ENCODE assay signal across 1 cellular context in the genomic region with DNA sequence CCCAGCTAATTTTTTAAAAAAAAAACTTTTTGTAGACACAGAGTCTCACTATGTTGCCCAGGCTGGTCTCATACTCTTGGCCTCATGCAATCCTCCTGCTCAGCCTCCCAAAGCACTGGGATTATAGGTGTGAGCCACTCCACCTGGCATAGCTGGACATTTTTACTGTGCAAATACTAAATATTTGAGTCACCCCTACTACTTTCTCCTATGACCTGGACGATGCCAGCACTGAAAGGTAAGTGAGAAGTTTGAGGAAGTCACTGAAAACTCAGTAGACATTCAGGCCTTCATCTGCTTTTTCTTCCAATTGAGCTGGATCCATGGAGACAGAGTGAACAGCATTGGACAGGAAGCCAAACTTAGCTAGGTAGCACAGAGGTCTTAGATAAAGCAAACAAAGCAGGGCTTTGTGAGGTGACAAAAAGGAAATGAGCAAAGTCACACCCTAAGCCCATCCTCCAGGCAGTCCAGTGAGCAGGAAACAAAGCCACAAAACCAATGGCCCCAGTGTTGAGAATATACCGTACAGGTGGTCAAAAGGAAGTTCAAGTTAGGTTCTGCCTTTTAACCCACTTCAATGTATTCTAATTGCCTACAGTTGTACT.
TF ChIP-seq lines count a peak whose summit lies in the region.

No MANE protein-coding gene starts in this region.

TF ChIP-seq in HepG2, 621 proteins besides CTCF, POLR2A, EP300 and RAD21 (continued from another document):
- TF ChIP-seq, protein P1, sequence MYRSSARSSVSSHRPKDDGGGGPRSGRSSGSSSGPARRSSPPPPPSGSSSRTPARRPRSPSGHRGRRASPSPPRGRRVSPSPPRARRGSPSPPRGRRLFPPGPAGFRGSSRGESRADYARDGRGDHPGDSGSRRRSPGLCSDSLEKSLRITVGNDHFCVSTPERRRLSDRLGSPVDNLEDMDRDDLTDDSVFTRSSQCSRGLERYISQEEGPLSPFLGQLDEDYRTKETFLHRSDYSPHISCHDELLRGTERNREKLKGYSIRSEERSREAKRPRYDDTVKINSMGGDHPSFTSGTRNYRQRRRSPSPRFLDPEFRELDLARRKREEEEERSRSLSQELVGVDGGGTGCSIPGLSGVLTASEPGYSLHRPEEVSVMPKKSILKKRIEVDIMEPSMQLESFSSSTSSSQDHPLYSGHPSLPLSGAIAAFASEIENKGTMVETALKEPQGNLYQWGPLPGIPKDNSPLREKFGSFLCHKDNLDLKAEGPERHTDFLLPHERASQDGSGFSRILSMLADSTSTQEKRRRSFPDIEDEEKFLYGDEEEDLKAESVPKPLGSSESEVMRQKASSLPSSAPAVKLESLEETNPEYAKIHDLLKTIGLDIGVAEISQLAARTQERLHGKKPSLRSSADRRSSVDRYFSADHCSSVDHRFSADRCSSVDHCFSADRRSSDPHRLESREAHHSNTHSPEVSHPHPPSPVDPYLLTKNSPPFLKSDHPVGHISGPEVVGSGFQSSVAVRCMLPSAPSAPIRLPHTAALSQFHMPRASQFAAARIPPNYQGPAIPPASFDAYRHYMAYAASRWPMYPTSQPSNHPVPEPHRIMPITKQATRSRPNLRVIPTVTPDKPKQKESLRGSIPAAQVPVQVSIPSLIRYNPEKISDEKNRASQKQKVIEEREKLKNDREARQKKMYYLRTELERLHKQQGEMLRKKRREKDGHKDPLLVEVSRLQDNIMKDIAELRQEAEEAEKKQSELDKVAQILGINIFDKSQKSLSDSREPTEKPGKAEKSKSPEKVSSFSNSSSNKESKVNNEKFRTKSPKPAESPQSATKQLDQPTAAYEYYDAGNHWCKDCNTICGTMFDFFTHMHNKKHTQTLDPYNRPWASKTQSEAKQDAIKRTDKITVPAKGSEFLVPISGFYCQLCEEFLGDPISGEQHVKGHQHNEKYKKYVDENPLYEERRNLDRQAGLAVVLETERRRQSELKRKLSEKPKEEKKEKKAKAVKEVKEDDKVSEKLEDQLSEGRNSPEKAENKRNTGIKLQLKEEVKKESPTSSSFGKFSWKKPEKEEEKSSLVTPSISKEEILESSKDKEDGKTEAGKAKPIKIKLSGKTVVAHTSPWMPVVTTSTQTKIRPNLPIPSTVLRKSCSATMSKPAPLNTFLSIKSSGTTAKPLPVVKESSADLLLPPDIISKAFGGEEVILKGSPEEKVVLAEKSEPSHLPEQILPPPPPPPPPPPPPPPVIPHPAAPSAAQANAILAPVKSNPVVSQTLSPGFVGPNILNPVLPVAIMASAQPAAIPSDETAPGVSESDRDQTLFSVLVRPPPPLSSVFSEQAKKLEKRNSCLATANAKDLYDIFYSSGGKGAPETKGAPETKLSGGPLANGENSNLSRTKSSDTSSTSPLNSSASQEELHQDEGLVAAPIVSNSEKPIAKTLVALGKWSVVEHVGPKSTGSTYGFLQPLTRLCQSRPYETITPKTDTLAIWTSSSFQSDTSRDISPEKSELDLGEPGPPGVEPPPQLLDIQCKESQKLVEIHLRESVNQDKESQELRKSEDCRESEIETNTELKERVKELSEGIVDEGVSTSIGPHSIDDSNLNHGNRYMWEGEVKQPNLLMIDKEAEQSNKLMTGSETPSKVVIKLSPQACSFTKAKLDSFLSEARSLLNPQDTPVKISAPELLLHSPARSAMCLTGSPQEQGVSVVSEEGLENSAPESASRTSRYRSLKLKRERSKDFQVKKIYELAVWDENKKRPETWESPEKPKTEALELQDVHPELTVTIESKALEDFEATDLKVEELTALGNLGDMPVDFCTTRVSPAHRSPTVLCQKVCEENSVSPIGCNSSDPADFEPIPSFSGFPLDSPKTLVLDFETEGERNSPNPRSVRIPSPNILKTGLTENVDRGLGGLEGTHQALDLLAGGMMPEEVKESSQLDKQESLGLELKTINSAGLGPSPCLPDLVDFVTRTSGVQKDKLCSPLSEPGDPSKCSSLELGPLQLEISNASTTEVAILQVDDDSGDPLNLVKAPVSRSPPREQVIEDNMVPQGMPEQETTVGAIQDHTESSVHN (CRISPR knock-in tag; IDR thresholded peaks at IDR 0.05): no peak
- TF ChIP-seq ZNF44 (CRISPR knock-in tag; IDR thresholded peaks at IDR 0.05) (no peak), ATM (IDR thresholded peaks at IDR 0.05; ENCODE audit: borderline replicate concordance) (no peak), PHB2 (IDR thresholded peaks at IDR 0.05; ENCODE audit: partially characterized antibody) (no peak), MTA1 (CRISPR knock-in tag; IDR thresholded peaks at IDR 0.05; ENCODE audit: borderline replicate concordance) (no peak), ZNF337 (CRISPR knock-in tag; IDR thresholded peaks at IDR 0.05; ENCODE audit: borderline replicate concordance, low read depth) (no peak), ZZZ3 (CRISPR knock-in tag; IDR thresholded peaks at IDR 0.05; ENCODE audit: borderline replicate concordance) (no peak), SPEN (CRISPR knock-in tag; IDR thresholded peaks at IDR 0.05; ENCODE audit: low read depth) (no peak), ZNF572 (CRISPR knock-in tag; IDR thresholded peaks at IDR 0.05) (no peak), SYNCRIP (IDR thresholded peaks at IDR 0.05; ENCODE audit: insufficient read depth, low read depth, low read length) (no peak), FOXK1 (CRISPR knock-in tag; IDR thresholded peaks at IDR 0.05; ENCODE audit: borderline replicate concordance, low read depth) (no peak), ZNF343 (CRISPR knock-in tag; IDR thresholded peaks at IDR 0.05) (no peak)
- TF ChIP-seq, protein P2, sequence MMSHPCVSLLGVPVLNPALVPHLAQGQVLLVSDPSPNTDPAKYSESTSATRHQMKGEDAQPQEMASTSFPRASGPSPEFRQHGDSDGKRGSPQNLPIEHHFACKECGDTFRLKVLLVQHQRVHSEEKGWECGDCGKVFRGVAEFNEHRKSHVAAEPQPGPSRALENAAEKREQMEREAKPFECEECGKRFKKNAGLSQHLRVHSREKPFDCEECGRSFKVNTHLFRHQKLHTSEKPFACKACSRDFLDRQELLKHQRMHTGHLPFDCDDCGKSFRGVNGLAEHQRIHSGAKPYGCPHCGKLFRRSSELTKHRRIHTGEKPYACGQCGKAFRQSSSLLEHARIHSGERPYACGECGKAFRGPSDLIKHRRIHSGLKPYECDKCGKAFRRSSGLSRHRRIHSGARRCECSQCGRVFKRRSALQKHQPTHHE (CRISPR knock-in tag; IDR thresholded peaks at IDR 0.05; ENCODE audit: borderline replicate concordance): no peak
- TF ChIP-seq, protein P3, sequence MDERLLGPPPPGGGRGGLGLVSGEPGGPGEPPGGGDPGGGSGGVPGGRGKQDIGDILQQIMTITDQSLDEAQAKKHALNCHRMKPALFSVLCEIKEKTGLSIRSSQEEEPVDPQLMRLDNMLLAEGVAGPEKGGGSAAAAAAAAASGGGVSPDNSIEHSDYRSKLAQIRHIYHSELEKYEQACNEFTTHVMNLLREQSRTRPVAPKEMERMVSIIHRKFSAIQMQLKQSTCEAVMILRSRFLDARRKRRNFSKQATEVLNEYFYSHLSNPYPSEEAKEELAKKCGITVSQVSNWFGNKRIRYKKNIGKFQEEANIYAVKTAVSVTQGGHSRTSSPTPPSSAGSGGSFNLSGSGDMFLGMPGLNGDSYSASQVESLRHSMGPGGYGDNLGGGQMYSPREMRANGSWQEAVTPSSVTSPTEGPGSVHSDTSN (CRISPR knock-in tag; IDR thresholded peaks at IDR 0.05): no peak
